ENCODE assay signal across 33 cellular contexts in genomic region chr4:106320235-106320634, GRCh38. TPM values are rescaled to one million over a fixed set of nuclear protein-coding genes. Genes with fewer than 3 reads are reported as not detected.
"Had no signal": no experiment of that assay in that cellular context is flagged by ENCODE, and none has a peak within 500 bp of the region (broad histone marks: within the 10 kb centered on the region; RNA-seq: fewer than 3 reads in every experiment).

No MANE protein-coding gene starts in this region.

- H3K4me3 Mint-ChIP-seq: activated CD4-positive, alpha-beta memory T cell treated with anti-CD3 and anti-CD28 coated beads for 36 hours; activated CD4-positive, alpha-beta T cell treated with anti-CD3 and anti-CD28 coated beads, Interleukin-2, amount 10 ng/mL, durations not matched to agents 7 days and 5 days; activated naive CD4-positive, alpha-beta T cell treated with anti-CD3 and anti-CD28 coated beads, Interleukin-2, amount 10 ng/mL, durations not matched to agents 7 days and 5 days; activated naive CD8-positive, alpha-beta T cell treated with anti-CD3 and anti-CD28 coated beads for 36 hours; activated T-cell treated with anti-CD3 and anti-CD28 coated beads, Interleukin-2, amount 50 U/mL, for 4 hours; activated T-helper 1 cell treated with anti-CD3 and anti-CD28 coated beads, Interleukin-12 subunit alpha, Interleukin-12 subunit beta, Interleukin-2, Interleukin-4 antibody, amounts not matched to agents 30 ng/mL and 10 ng/mL and 1 ng/mL, durations not matched to agents 14 hours and 24 hours and 36 hours; T-helper 1 cell treated with Interleukin-12 subunit alpha and Interleukin-12 subunit beta and Interleukin-4 antibody, amounts not matched to agents 30 μg/mL and 1 μg/mL, for 36 hours; T-helper 2 cell treated with Interferon-gamma antibody and Interleukin-4, amounts not matched to agents 5 μg/mL and 100 μg/mL, for 36 hours had no signal

- H3K9me3 ChIP-seq: ascending aorta, Peyer's patch, SJSA1, SK-N-SH had no signal

- H3K9me3 Mint-ChIP-seq: activated naive CD4-positive, alpha-beta T cell treated with anti-CD3 and anti-CD28 coated beads, Interleukin-2, amount 10 ng/mL, durations not matched to agents 7 days and 5 days; activated T-cell treated with anti-CD3 and anti-CD28 coated beads, Interleukin-2, amount 50 U/mL, for 4 hours; activated T-helper 1 cell treated with anti-CD3 and anti-CD28 coated beads, Interleukin-12 subunit alpha, Interleukin-12 subunit beta, Interleukin-2, Interleukin-4 antibody, amounts not matched to agents 30 ng/mL and 10 ng/mL and 1 ng/mL, durations not matched to agents 14 hours and 24 hours and 36 hours; T-helper 1 cell treated with Interleukin-12 subunit alpha and Interleukin-12 subunit beta and Interleukin-4 antibody, amounts not matched to agents 30 μg/mL and 1 μg/mL, for 36 hours; T-helper 2 cell treated with Interferon-gamma antibody and Interleukin-4, amounts not matched to agents 5 μg/mL and 100 μg/mL, for 36 hours had no signal

- H3K27me3 ChIP-seq: ascending aorta, Peyer's patch, SJSA1 had no signal

- H3K4me3 ChIP-seq: ascending aorta, Peyer's patch, SJSA1 had no signal

- H3K27me3 Mint-ChIP-seq: activated CD4-positive, alpha-beta memory T cell treated with anti-CD3 and anti-CD28 coated beads for 36 hours; activated CD4-positive, alpha-beta T cell treated with anti-CD3 and anti-CD28 coated beads, Interleukin-2, amount 10 ng/mL, durations not matched to agents 7 days and 5 days; activated naive CD4-positive, alpha-beta T cell treated with anti-CD3 and anti-CD28 coated beads, Interleukin-2, amount 10 ng/mL, durations not matched to agents 7 days and 5 days; activated naive CD8-positive, alpha-beta T cell treated with anti-CD3 and anti-CD28 coated beads for 36 hours had no signal

- H3K27ac Mint-ChIP-seq: activated CD4-positive, alpha-beta memory T cell treated with anti-CD3 and anti-CD28 coated beads for 36 hours; activated CD4-positive, alpha-beta T cell treated with anti-CD3 and anti-CD28 coated beads, Interleukin-2, amount 10 ng/mL, durations not matched to agents 7 days and 5 days; activated naive CD4-positive, alpha-beta T cell treated with anti-CD3 and anti-CD28 coated beads, Interleukin-2, amount 10 ng/mL, durations not matched to agents 7 days and 5 days; activated naive CD8-positive, alpha-beta T cell treated with anti-CD3 and anti-CD28 coated beads for 36 hours; activated T-helper 1 cell treated with anti-CD3 and anti-CD28 coated beads, Interleukin-12 subunit alpha, Interleukin-12 subunit beta, Interleukin-2, Interleukin-4 antibody, amounts not matched to agents 30 ng/mL and 10 ng/mL and 1 ng/mL, durations not matched to agents 14 hours and 24 hours and 36 hours; T-helper 1 cell treated with Interleukin-12 subunit alpha and Interleukin-12 subunit beta and Interleukin-4 antibody, amounts not matched to agents 30 μg/mL and 1 μg/mL, for 36 hours; T-helper 2 cell treated with Interferon-gamma antibody and Interleukin-4, amounts not matched to agents 5 μg/mL and 100 μg/mL, for 36 hours had no signal

- DNase-seq: activated CD4-positive, alpha-beta memory T cell treated with anti-CD3 and anti-CD28 coated beads for 36 hours; activated CD4-positive, alpha-beta T cell treated with anti-CD3 and anti-CD28 coated beads, Interleukin-2, amount 10 ng/mL, durations not matched to agents 7 days and 5 days; activated CD8-positive, alpha-beta memory T cell treated with anti-CD3 and anti-CD28 coated beads, Interleukin-2, amount 50 U/mL, for 4 hours; activated gamma-delta T cell treated with Interleukin-2 at 50 U/mL for 16 hours; activated naive CD4-positive, alpha-beta T cell treated with anti-CD3 and anti-CD28 coated beads, Interleukin-2, amount 10 ng/mL, durations not matched to agents 7 days and 5 days; activated naive CD8-positive, alpha-beta T cell treated with anti-CD3 and anti-CD28 coated beads for 36 hours; activated T-cell treated with anti-CD3 and anti-CD28 coated beads for 4 hours; activated T-cell treated with anti-CD3 and anti-CD28 coated beads, Interleukin-2, amount 50 U/mL, for 4 hours; amygdala; Kasumi-1; KBM-7; NCI-H1092 treated with DMSO at 0.1 percent for 48 hours; NCI-H1417; NCI-H146; NCI-H187; NCI-H2029 treated with DMSO at 0.1 percent for 48 hours; NCI-H2107; NCI-H2171; NCI-H510A; NCI-H526; NCI-H748 treated with DMSO at 0.1 percent for 48 hours; NK-92 treated with Interleukin-12 subunit alpha and Interleukin-12 subunit beta, amount 100 ng/mL, for 24 hours; PC-3; Peyer's patch; RPMI8226; SHP77 treated with DMSO at 0.1 percent for 48 hours; SK-N-SH had no signal

- ATAC-seq: activated T-cell treated with anti-CD3 and anti-CD28 coated beads, Interleukin-2, amount 50 U/mL, for 4 hours; PC-3 had no signal

RNA-seq across cellular contexts. Expression of gene GIMD1, which starts 48.3 kb away (rescaled TPM):
- total RNA-seq: activated CD4-positive, alpha-beta memory T cell treated with anti-CD3 and anti-CD28 coated beads for 36 hours; activated CD4-positive, alpha-beta T cell treated with anti-CD3 and anti-CD28 coated beads, Interleukin-2, amount 10 ng/mL, durations not matched to agents 7 days and 5 days; activated naive CD8-positive, alpha-beta T cell treated with anti-CD3 and anti-CD28 coated beads for 36 hours; activated T-cell treated with anti-CD3 and anti-CD28 coated beads, Interleukin-2, amount 50 U/mL, for 4 hours; activated T-helper 1 cell treated with anti-CD3 and anti-CD28 coated beads, Interleukin-12 subunit alpha, Interleukin-12 subunit beta, Interleukin-2, Interleukin-4 antibody, amounts not matched to agents 30 ng/mL and 10 ng/mL and 1 ng/mL, durations not matched to agents 14 hours and 24 hours and 36 hours; ascending aorta; cardiac septum; SJSA1 had no signal
